In genomic region chr1:40980068-40980452, GRCh38 we compare ENCODE assay signal across 1 cellular context.
TF ChIP-seq lines count a peak whose summit lies in the region.

No MANE protein-coding gene starts in this region.

TF ChIP-seq in K562, 482 proteins besides CTCF, POLR2A, EP300 and RAD21 (continued from another document and continues in another):
- TF ChIP-seq ZMIZ1 (IDR thresholded peaks at IDR 0.05; ENCODE audit: low read depth in 2 of 2, low read length in 2 of 2): no peak
- TF ChIP-seq ZNF197 (CRISPR knock-in tag; IDR thresholded peaks at IDR 0.05; ENCODE audit: low read depth): no peak
- no peak for TF ChIP-seq ELK3 (CRISPR knock-in tag; IDR thresholded peaks at IDR 0.05)
- TF ChIP-seq ATF4 (CRISPR knock-in tag; IDR thresholded peaks at IDR 0.05): no peak
- no peak for TF ChIP-seq CHD4 (IDR thresholded peaks at IDR 0.05; ENCODE audit: insufficient read depth, insufficient replicate concordance, low read depth, low read length, poor library complexity, severe bottlenecking)
- TF ChIP-seq SIX5 (IDR thresholded peaks at IDR 0.05; ENCODE audit: borderline replicate concordance in 1 of 2, insufficient read depth in 1 of 2, low read depth in 1 of 2, low read length in 2 of 2): no peak
- no peak for TF ChIP-seq TGIF2 (CRISPR knock-in tag; IDR thresholded peaks at IDR 0.05)
- no peak for TF ChIP-seq ZNF699 (CRISPR knock-in tag; IDR thresholded peaks at IDR 0.05; ENCODE audit: insufficient replicate concordance)
- TF ChIP-seq SMAD3 (CRISPR knock-in tag; conservative IDR thresholded peaks at IDR 0.05): no peak
- no peak for TF ChIP-seq SMARCA5 (IDR thresholded peaks at IDR 0.05)
- TF ChIP-seq ZNF79 (CRISPR knock-in tag; IDR thresholded peaks at IDR 0.05; ENCODE audit: low read depth): no peak
- peak; percentile 45 for TF ChIP-seq CCNT2 (IDR thresholded peaks at IDR 0.05; ENCODE audit: borderline replicate concordance, extremely low read depth, insufficient read length, low read depth, low read length)
- TF ChIP-seq USF1 (CRISPR knock-in tag; IDR thresholded peaks at IDR 0.05): no peak
- TF ChIP-seq ZNF24 (IDR thresholded peaks at IDR 0.05): no peak
- no peak for TF ChIP-seq ZNF354B (CRISPR knock-in tag; IDR thresholded peaks at IDR 0.05)
- TF ChIP-seq ZNF175 (CRISPR knock-in tag; IDR thresholded peaks at IDR 0.05; ENCODE audit: low read depth): no peak
- no peak for TF ChIP-seq HMG20B (CRISPR knock-in tag; IDR thresholded peaks at IDR 0.05)
- no peak for TF ChIP-seq DDX20 (tag; IDR thresholded peaks at IDR 0.05; ENCODE audit: low read depth)
- TF ChIP-seq ZNF507 (tag; conservative IDR thresholded peaks at IDR 0.05): no peak
- no peak for TF ChIP-seq DEAF1 (CRISPR knock-in tag; IDR thresholded peaks at IDR 0.05)
- no peak for TF ChIP-seq CREB5 (CRISPR knock-in tag; IDR thresholded peaks at IDR 0.05)
- no peak for TF ChIP-seq HNRNPLL (IDR thresholded peaks at IDR 0.05; ENCODE audit: low read depth, low read length, poor library complexity, severe bottlenecking)
- TF ChIP-seq ETV5 (CRISPR knock-in tag; IDR thresholded peaks at IDR 0.05; ENCODE audit: low read depth): no peak
- TF ChIP-seq RBBP5 (IDR thresholded peaks at IDR 0.05; ENCODE audit: borderline replicate concordance, insufficient read depth, low read length, poor library complexity, severe bottlenecking): peak; percentile 91
- TF ChIP-seq U2AF2 (optimal IDR thresholded peaks at IDR 0.05; ENCODE audit: low read depth, low read length): no peak
- TF ChIP-seq TARDBP (IDR thresholded peaks at IDR 0.05): no peak
- no peak for TF ChIP-seq GATAD2A (IDR thresholded peaks at IDR 0.05)
- no peak for TF ChIP-seq ZNF780A (CRISPR knock-in tag; IDR thresholded peaks at IDR 0.05)
- TF ChIP-seq HLTF (IDR thresholded peaks at IDR 0.05): no peak
- TF ChIP-seq GMEB1 (CRISPR knock-in tag; IDR thresholded peaks at IDR 0.05): no peak
- no peak for TF ChIP-seq POU5F1 (IDR thresholded peaks at IDR 0.05; ENCODE audit: borderline replicate concordance, low read depth, low read length, partially characterized antibody)
- TF ChIP-seq MYBL2 (IDR thresholded peaks at IDR 0.05; ENCODE audit: low read depth): no peak
- no peak for TF ChIP-seq MYBL2 (CRISPR knock-in tag; IDR thresholded peaks at IDR 0.05; ENCODE audit: borderline replicate concordance)
- no peak for TF ChIP-seq SNIP1 (IDR thresholded peaks at IDR 0.05; ENCODE audit: low read depth)
- 0 out of 6 replicates have a peak, but pooled peaks of 1 of the 3 experiments have one; percentile 23 for TF ChIP-seq ZBTB11 (CRISPR knock-in tag; IDR thresholded peaks at IDR 0.05)
- TF ChIP-seq ZNF253 (CRISPR knock-in tag; conservative IDR thresholded peaks at IDR 0.05): no peak
- peak; percentile 44 for TF ChIP-seq FIP1L1 (IDR thresholded peaks at IDR 0.05; ENCODE audit: low read depth, low read length, poor library complexity, severe bottlenecking)
- TF ChIP-seq NKRF (IDR thresholded peaks at IDR 0.05; ENCODE audit: borderline replicate concordance): no peak
- no peak for TF ChIP-seq NCOA2 (IDR thresholded peaks at IDR 0.05; ENCODE audit: partially characterized antibody in 2 of 2)
- TF ChIP-seq PRMT5 (CRISPR knock-in tag; IDR thresholded peaks at IDR 0.05): no peak
- TF ChIP-seq THRB (CRISPR knock-in tag; conservative IDR thresholded peaks at IDR 0.05): no peak
- no peak for TF ChIP-seq PTTG1 (tag; IDR thresholded peaks at IDR 0.05; ENCODE audit: low read depth)
- TF ChIP-seq EWSR1 (IDR thresholded peaks at IDR 0.05; ENCODE audit: borderline replicate concordance, low read depth, partially characterized antibody): no peak
- TF ChIP-seq RBM22 (IDR thresholded peaks at IDR 0.05; ENCODE audit: low read depth, low read length, poor library complexity, severe bottlenecking): no peak
- 0 out of 2 replicates have a peak, but pooled peaks have one; percentile 36 for TF ChIP-seq BRD4 (IDR thresholded peaks at IDR 0.05)
- 0 out of 2 replicates have a peak, but pooled peaks have one; percentile 20 for TF ChIP-seq GTF2A2 (tag; IDR thresholded peaks at IDR 0.05)
- no peak for TF ChIP-seq NR4A1 (CRISPR knock-in tag; IDR thresholded peaks at IDR 0.05)
- no peak for TF ChIP-seq NR4A1 (tag; IDR thresholded peaks at IDR 0.05)
